In genomic region chr3:106810461-106810733, GRCh38 we compare ENCODE assay signal across 16 cellular contexts.
"Had no signal": no experiment of that assay in that cellular context is flagged by ENCODE, and none has a peak within 500 bp of the region (broad histone marks: within the 10 kb centered on the region; RNA-seq: fewer than 3 reads in every experiment).

No MANE protein-coding gene starts in this region.

- H3K9ac ChIP-seq: neural progenitor cell had no signal

- DNase-seq: activated CD4-positive, alpha-beta T cell treated with anti-CD3 and anti-CD28 coated beads, Interleukin-2, amount 50 U/mL, for 1 hour; activated effector memory CD4-positive, alpha-beta T cell treated with anti-CD3 and anti-CD28 coated beads, Interleukin-2, amount 50 U/mL, for 16 hours; activated naive CD4-positive, alpha-beta T cell treated with anti-CD3 and anti-CD28 coated beads, Interleukin-2, amount 50 U/mL, for 16 hours; activated T-cell treated with anti-CD3 and anti-CD28 coated beads, Interleukin-2, amount 50 U/mL, for 72 hours; effector CD8-positive, alpha-beta T cell; left cardiac atrium; lower lobe of right lung; pancreas; stimulated activated CD4-positive, alpha-beta T cell treated with anti-CD3 and anti-CD28 coated beads, Interleukin-2, amount 100 ng/mL, for 24 hours; stimulated activated naive CD4-positive, alpha-beta T cell treated with Interleukin-2 at 50 U/mL for 16 hours; T1000; thyroid gland had no signal

- H3K9me3 ChIP-seq: ascending aorta, esophagus muscularis mucosa, lower lobe of right lung, pancreas, thyroid gland had no signal

- H3K4me3 ChIP-seq: ascending aorta, esophagus muscularis mucosa, lower lobe of right lung, neural progenitor cell, pancreas, thyroid gland had no signal

- ATAC-seq: activated CD4-positive, CD25-positive, alpha-beta regulatory T cell treated with anti-CD3 and anti-CD28 coated beads, Interleukin-2, amount 50 U/mL, for 24 hours; activated T-cell treated with anti-CD3 and anti-CD28 coated beads, Interleukin-2, amount 50 U/mL, for 72 hours; lower lobe of right lung; pancreas had no signal

- H3K27ac ChIP-seq: ascending aorta, esophagus muscularis mucosa, lower lobe of right lung, neural progenitor cell, pancreas, thyroid gland had no signal

- H3K4me2 ChIP-seq: neural progenitor cell had no signal

- H3K4me1 ChIP-seq: lower lobe of right lung, neural progenitor cell, pancreas, thyroid gland had no signal

- H3K27me3 ChIP-seq: ascending aorta, esophagus muscularis mucosa, neural progenitor cell, pancreas, thyroid gland had no signal

- H3K36me3 ChIP-seq: ascending aorta, esophagus muscularis mucosa, lower lobe of right lung, neural progenitor cell, pancreas, thyroid gland had no signal

- H2AFZ ChIP-seq: neural progenitor cell had no signal

- FAIRE-seq: pancreas had no signal
